In the genomic region with DNA sequence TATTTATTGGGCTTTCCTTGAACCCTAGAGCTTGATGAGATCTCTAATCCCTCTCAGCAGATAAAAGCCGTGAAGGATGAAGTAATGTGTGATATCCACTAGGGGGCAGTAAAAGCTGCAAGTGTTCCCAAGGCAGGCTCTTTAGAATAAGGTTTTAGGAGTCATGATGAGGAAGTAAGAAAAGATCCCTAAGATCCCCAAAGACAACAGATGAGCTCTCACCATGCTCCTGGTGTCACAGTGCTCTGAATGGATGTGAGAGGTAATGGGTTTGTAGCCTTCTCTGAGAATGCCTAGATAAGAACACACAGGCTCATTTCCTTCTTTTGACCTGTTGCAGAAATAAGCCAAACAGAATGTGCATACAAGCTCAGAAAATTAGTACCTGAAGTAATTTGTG, we compare ENCODE assay signal across 8 cellular contexts.
DNase-seq lines count a peak whose midpoint lies in the region; ATAC-seq, FAIRE-seq and TF ChIP-seq lines count a peak whose summit lies in the region.

No MANE protein-coding gene starts in this region.

- peak; percentile 89 for ATAC-seq in GM21619 (IDR thresholded peaks at IDR 0.05; ENCODE audit: unreplicated experiment)
- peak; percentile 81 for ATAC-seq in IMR-90 (ENCODE audit: low read depth)

- H4K91ac ChIP-seq in IMR-90 (ENCODE audit: insufficient read depth, low read depth, low read length): no peak overlapping the region

- no peaks in the 10 kb centered on the region for H3K9me3 ChIP-seq in IMR-90 (ENCODE audit: control insufficient read depth, insufficient read depth, low read length)

- in situ Hi-C loops in IMR-90 (cut with MboI; ENCODE audit: low sequenced_read_pairs): loop anchor here (10.0 kb wide), 1 partner anchor 291 kb away; no protein-coding TSS in a partner anchor

- DNase-seq in EL (peak; percentile 43), IMR-90 (peak; percentile 45), NOMO-1 treated with DMSO at 0.1 percent for 48 hours (lab: John Stamatoyannopoulos, UW; ENCODE audit: unreplicated experiment) (peak; percentile 57), lung microvascular endothelial cell (ENCODE audit: low read depth in 2 of 2) (peak; percentile 50 to 53), posterior vena cava (ENCODE audit: low spot score) (no peak)
- no peak for DNase-seq in activated CD4-positive, alpha-beta T cell treated with anti-CD3 and anti-CD28 coated beads for 4 hours

- no peak overlapping the region for H2AK5ac ChIP-seq in IMR-90 (ENCODE audit: low read depth, low read length)

- H2BK15ac ChIP-seq in IMR-90 (ENCODE audit: low read depth, low read length): no peak overlapping the region

- no peak overlapping the region for H3K14ac ChIP-seq in IMR-90 (replicated peaks; ENCODE audit: low read depth, low read length)

- H3K18ac ChIP-seq in IMR-90 (ENCODE audit: low read depth, low read length): no peak overlapping the region

- no peak overlapping the region for H3K56ac ChIP-seq in IMR-90 (ENCODE audit: extremely low read depth, insufficient read depth, low read length)

- H4K5ac ChIP-seq in IMR-90 (ENCODE audit: low read depth, low read length): no peak overlapping the region

- peak; percentile 14 for FAIRE-seq in colon (lab: Jason Lieb, UNC)

- no CpG with 5 or more reads among the region's 1 CpG for WGBS in IMR-90 (ENCODE audit: extremely low coverage in 2 of 2, insufficient read length in 1 of 2), 2 experiments

- no peaks in the 10 kb centered on the region for H3K79me1 ChIP-seq in IMR-90 (ENCODE audit: low read depth in 1 of 2, low read length in 2 of 2)

- no peak for TF ChIP-seq POLR2A in IMR-90 (IDR thresholded peaks at IDR 0.05; ENCODE audit: low read depth, low read length)

- no peak overlapping the region for H3K4me2 ChIP-seq in IMR-90 (ENCODE audit: low read depth, low read length)

- intact Hi-C loops in IMR-90 (cut with micrococcal nuclease) (loop anchor here (1.0 to 10.0 kb wide), 4 partner anchors 293 to 1001 kb away; no protein-coding TSS in a partner anchor), posterior vena cava (cut with DNase I) (loop anchor here (10.0 kb wide), 2 partner anchors 191 to 761 kb away; no protein-coding TSS in a partner anchor)

- H4K8ac ChIP-seq in IMR-90 (ENCODE audit: low read depth in 2 of 2, low read length in 2 of 2): no peak overlapping the region

- H3K4me3 ChIP-seq in IMR-90 (ENCODE audit: insufficient read depth, low read depth, low read length): no peak overlapping the region

- H3K4me1 ChIP-seq in IMR-90 (ENCODE audit: control insufficient read depth, insufficient read depth, low read length): no peaks in the 10 kb centered on the region

- dilution Hi-C loops in IMR-90 (cut with HindIII; ENCODE audit: low sequenced_read_pairs, unreplicated experiment): no loop called here

- POLR2A ChIA-PET in IMR-90 (lab: Charles Lee; ENCODE audit: unreplicated experiment): no interaction called here

- H2AFZ ChIP-seq in IMR-90 (replicated peaks; ENCODE audit: low read length, poor library complexity): no peak overlapping the region

- H4K20me1 ChIP-seq in IMR-90 (ENCODE audit: insufficient read depth, low read length): no peaks in the 10 kb centered on the region

- no peak overlapping the region for H3K27ac ChIP-seq in IMR-90 (ENCODE audit: insufficient read depth, low read length)

- H3K4ac ChIP-seq in IMR-90 (ENCODE audit: low read depth, low read length): no peak overlapping the region

- CTCF ChIA-PET in IMR-90 (lab: Yijun Ruan, JAX): interaction anchor here (0.7 to 1.7 kb wide), 9 partner anchors 11 to 260 kb away, joined by 3 to 10 read pairs (median 4); no protein-coding TSS in a partner anchor

- peak; percentile 67 for TF ChIP-seq CTCF in IMR-90 (conservative IDR thresholded peaks at IDR 0.05; ENCODE audit: low read depth, low read length)

- no peaks in the 10 kb centered on the region for H3K27me3 ChIP-seq in IMR-90 (ENCODE audit: control insufficient read depth, insufficient read depth, low read length)

- no peaks in the 10 kb centered on the region for H3K36me3 ChIP-seq in IMR-90 (ENCODE audit: control insufficient read depth, insufficient read depth, low read length)

- no peak overlapping the region for H2AK9ac ChIP-seq in IMR-90 (replicated peaks; ENCODE audit: low read depth, low read length, poor library complexity)

- H2BK5ac ChIP-seq in IMR-90 (ENCODE audit: low read depth, low read length, poor library complexity, severe bottlenecking): no peak overlapping the region

- H3K9ac ChIP-seq in IMR-90 (ENCODE audit: low read depth, low read length): no peak overlapping the region

- no TSS peak for BruUV-seq in IMR-90 (replicated peaks; lab: Mats Ljungman, UMichigan)

- no peak overlapping the region for H3K23ac ChIP-seq in IMR-90 (ENCODE audit: low read depth, low read length)

- no peaks in the 10 kb centered on the region for H3K9me1 ChIP-seq in IMR-90 (ENCODE audit: insufficient read depth, low read length)

- peak; percentile 58 for TF ChIP-seq RAD21 in IMR-90 (IDR thresholded peaks at IDR 0.05; ENCODE audit: low read length)

- no peak overlapping the region for H2BK20ac ChIP-seq in IMR-90 (ENCODE audit: low read depth, low read length)

- no peak overlapping the region for H2BK120ac ChIP-seq in IMR-90 (ENCODE audit: low read depth, low read length)

TF ChIP-seq in IMR-90, 13 proteins besides CTCF, POLR2A, EP300 and RAD21:
- no peak for TF ChIP-seq MXI1 (IDR thresholded peaks at IDR 0.05; ENCODE audit: borderline replicate concordance, low read depth, low read length)
- TF ChIP-seq SMC3 (IDR thresholded peaks at IDR 0.05; ENCODE audit: low read depth, low read length): peak; percentile 51

Comparison
In these comparisons a context has a peak if more than half of its experiments do, and no peak if none do; other contexts are left out.
1. DNase-seq: peak in EL (single experiment), IMR-90 (single experiment), NOMO-1 treated with DMSO at 0.1 percent for 48 hours (single experiment) and lung microvascular endothelial cell (2 of 2); none in posterior vena cava (single experiment) and activated CD4-positive, alpha-beta T cell treated with anti-CD3 and anti-CD28 coated beads for 4 hours (0 of 2).